8 cellular contexts compared by ENCODE assay signal in genomic region chr18:59795882-59796281, GRCh38.
"Had no signal": no experiment of that assay in that cellular context is flagged by ENCODE, and none has a peak within 500 bp of the region (broad histone marks: within the 10 kb centered on the region; RNA-seq: fewer than 3 reads in every experiment).

No MANE protein-coding gene starts in this region.

- DNase-seq: GM23248, H9, HCEC 1CT, HFFc6, KBM-7 had no signal

- H2AFZ ChIP-seq: GM23248 had no signal

- H3K9ac ChIP-seq: GM23248 had no signal

- H3K4me3 ChIP-seq: GM23248 had no signal

- FAIRE-seq: H1, H54, HTR-8/SVneo had no signal

- H3K27ac ChIP-seq: GM23248 had no signal
